ENCODE assay signal across 33 cellular contexts in genomic region chr13:112153364-112153763, GRCh38.
"Had no signal": no experiment of that assay in that cellular context is flagged by ENCODE, and none has a peak within 500 bp of the region (broad histone marks: within the 10 kb centered on the region; RNA-seq: fewer than 3 reads in every experiment).

No MANE protein-coding gene starts in this region.

- H3K4me3 Mint-ChIP-seq: activated CD4-positive, alpha-beta memory T cell treated with anti-CD3 and anti-CD28 coated beads for 36 hours; activated CD4-positive, alpha-beta T cell treated with anti-CD3 and anti-CD28 coated beads for 36 hours; activated CD4-positive, alpha-beta T cell treated with anti-CD3 and anti-CD28 coated beads, Interleukin-2, amount 10 ng/mL, durations not matched to agents 24 days and 14 days; activated CD8-positive, alpha-beta memory T cell treated with anti-CD3 and anti-CD28 coated beads, Interleukin-2, amount 10 ng/mL, durations not matched to agents 7 days and 5 days; activated CD8-positive, alpha-beta T cell treated with anti-CD3 and anti-CD28 coated beads, Interleukin-2, amount 10 ng/mL, durations not matched to agents 7 days and 5 days; activated naive CD4-positive, alpha-beta T cell treated with anti-CD3 and anti-CD28 coated beads for 36 hours; activated naive CD4-positive, alpha-beta T cell treated with anti-CD3 and anti-CD28 coated beads, Interleukin-2, amount 50 U/mL, for 24 hours; activated naive CD8-positive, alpha-beta T cell treated with anti-CD3 and anti-CD28 coated beads for 36 hours; activated naive CD8-positive, alpha-beta T cell treated with anti-CD3 and anti-CD28 coated beads, Interleukin-2, amount 50 U/mL, for 24 hours; activated T-helper 1 cell treated with anti-CD3 and anti-CD28 coated beads, Interleukin-12 subunit alpha, Interleukin-12 subunit beta, Interleukin-2, Interleukin-4 antibody, amounts not matched to agents 30 ng/mL and 10 ng/mL and 1 ng/mL, durations not matched to agents 14 hours and 24 hours and 36 hours; brain; central memory CD8-positive, alpha-beta T cell; effector memory CD8-positive, alpha-beta T cell had no signal

- H3K4me3 ChIP-seq: adrenal gland, ascending aorta, breast epithelium, cardiac muscle cell, esophagus muscularis mucosa, gastroesophageal sphincter had no signal

- H3K36me3 ChIP-seq: adrenal gland, ascending aorta, breast epithelium, cardiac muscle cell, esophagus muscularis mucosa, gastroesophageal sphincter had no signal

- H3K4me1 ChIP-seq: adrenal gland, ascending aorta, breast epithelium, esophagus muscularis mucosa, gastroesophageal sphincter had no signal

- H3K4me1 Mint-ChIP-seq: activated CD4-positive, alpha-beta T cell treated with anti-CD3 and anti-CD28 coated beads for 36 hours; activated CD4-positive, alpha-beta T cell treated with anti-CD3 and anti-CD28 coated beads, Interleukin-2, amount 10 ng/mL, durations not matched to agents 24 days and 14 days; activated CD8-positive, alpha-beta memory T cell treated with anti-CD3 and anti-CD28 coated beads, Interleukin-2, amount 10 ng/mL, durations not matched to agents 7 days and 5 days; activated naive CD4-positive, alpha-beta T cell treated with anti-CD3 and anti-CD28 coated beads, Interleukin-2, amount 50 U/mL, for 24 hours; activated naive CD8-positive, alpha-beta T cell treated with anti-CD3 and anti-CD28 coated beads for 36 hours; activated naive CD8-positive, alpha-beta T cell treated with anti-CD3 and anti-CD28 coated beads, Interleukin-2, amount 50 U/mL, for 24 hours; central memory CD8-positive, alpha-beta T cell had no signal

- H3K27ac ChIP-seq: adrenal gland, ascending aorta, breast epithelium, cardiac muscle cell, esophagus muscularis mucosa, gastroesophageal sphincter had no signal

- H3K27ac Mint-ChIP-seq: activated CD4-positive, alpha-beta memory T cell treated with anti-CD3 and anti-CD28 coated beads for 36 hours; activated CD4-positive, alpha-beta T cell treated with anti-CD3 and anti-CD28 coated beads for 36 hours; activated CD4-positive, alpha-beta T cell treated with anti-CD3 and anti-CD28 coated beads, Interleukin-2, amount 10 ng/mL, durations not matched to agents 24 days and 14 days; activated CD8-positive, alpha-beta memory T cell treated with anti-CD3 and anti-CD28 coated beads, Interleukin-2, amount 10 ng/mL, durations not matched to agents 7 days and 5 days; activated CD8-positive, alpha-beta T cell treated with anti-CD3 and anti-CD28 coated beads, Interleukin-2, amount 10 ng/mL, durations not matched to agents 7 days and 5 days; activated naive CD4-positive, alpha-beta T cell treated with anti-CD3 and anti-CD28 coated beads for 36 hours; activated naive CD4-positive, alpha-beta T cell treated with anti-CD3 and anti-CD28 coated beads, Interleukin-2, amount 50 U/mL, for 24 hours; activated naive CD8-positive, alpha-beta T cell treated with anti-CD3 and anti-CD28 coated beads for 36 hours; activated naive CD8-positive, alpha-beta T cell treated with anti-CD3 and anti-CD28 coated beads, Interleukin-2, amount 50 U/mL, for 24 hours; activated T-helper 1 cell treated with anti-CD3 and anti-CD28 coated beads, Interleukin-12 subunit alpha, Interleukin-12 subunit beta, Interleukin-2, Interleukin-4 antibody, amounts not matched to agents 30 ng/mL and 10 ng/mL and 1 ng/mL, durations not matched to agents 14 hours and 24 hours and 36 hours; activated T-helper 2 cell treated with anti-CD3 and anti-CD28 coated beads, Interferon-gamma antibody, Interleukin-2, Interleukin-4, amounts not matched to agents 10 μg/mL and 5 μg/mL and 100 μg/mL, durations not matched to agents 14 hours and 24 hours and 36 hours; effector memory CD8-positive, alpha-beta T cell had no signal

- ATAC-seq: activated CD4-positive, alpha-beta T cell treated with anti-CD3 and anti-CD28 coated beads for 36 hours; activated CD8-positive, alpha-beta memory T cell treated with anti-CD3 and anti-CD28 coated beads, Interleukin-2, amount 10 ng/mL, durations not matched to agents 7 days and 5 days; activated CD8-positive, alpha-beta T cell treated with anti-CD3 and anti-CD28 coated beads, Interleukin-2, amount 10 ng/mL, durations not matched to agents 7 days and 5 days; activated naive CD8-positive, alpha-beta T cell treated with anti-CD3 and anti-CD28 coated beads, Interleukin-2, amount 50 U/mL, for 24 hours; effector memory CD8-positive, alpha-beta T cell; gastroesophageal sphincter had no signal

- H3K27me3 ChIP-seq: adrenal gland, ascending aorta had no signal

- H3K9me3 ChIP-seq: adrenal gland, breast epithelium had no signal

- FAIRE-seq: colon had no signal

- H3K27me3 Mint-ChIP-seq: activated CD4-positive, alpha-beta T cell treated with anti-CD3 and anti-CD28 coated beads, Interleukin-2, amount 10 ng/mL, durations not matched to agents 24 days and 14 days; activated CD8-positive, alpha-beta memory T cell treated with anti-CD3 and anti-CD28 coated beads, Interleukin-2, amount 10 ng/mL, durations not matched to agents 7 days and 5 days had no signal

- H3K36me3 Mint-ChIP-seq: activated CD4-positive, alpha-beta memory T cell treated with anti-CD3 and anti-CD28 coated beads for 36 hours; activated CD8-positive, alpha-beta memory T cell treated with anti-CD3 and anti-CD28 coated beads, Interleukin-2, amount 10 ng/mL, durations not matched to agents 7 days and 5 days; activated naive CD4-positive, alpha-beta T cell treated with anti-CD3 and anti-CD28 coated beads, Interleukin-2, amount 50 U/mL, for 24 hours; activated naive CD8-positive, alpha-beta T cell treated with anti-CD3 and anti-CD28 coated beads for 36 hours had no signal

- DNase-seq: activated CD4-positive, alpha-beta memory T cell treated with anti-CD3 and anti-CD28 coated beads for 36 hours; activated CD4-positive, alpha-beta T cell treated with anti-CD3 and anti-CD28 coated beads for 36 hours; activated CD4-positive, alpha-beta T cell treated with anti-CD3 and anti-CD28 coated beads, Interleukin-2, amount 10 ng/mL, durations not matched to agents 24 days and 14 days; activated CD4-positive, CD25-positive, alpha-beta regulatory T cell; activated CD4-positive, CD25-positive, alpha-beta regulatory T cell treated with anti-CD3 and anti-CD28 coated beads, Interleukin-2, amount 50 U/mL, for 72 hours; activated CD8-positive, alpha-beta memory T cell treated with anti-CD3 and anti-CD28 coated beads, Interleukin-2, amount 10 ng/mL, durations not matched to agents 7 days and 5 days; activated CD8-positive, alpha-beta memory T cell treated with anti-CD3 and anti-CD28 coated beads, Interleukin-2, amount 50 U/mL, for 4 hours; activated CD8-positive, alpha-beta T cell treated with anti-CD3 and anti-CD28 coated beads, Interleukin-2, amount 10 ng/mL, durations not matched to agents 7 days and 5 days; activated effector memory CD4-positive, alpha-beta T cell treated with anti-CD3 and anti-CD28 coated beads, Interleukin-2, amount 50 U/mL, for 16 hours; activated naive CD4-positive, alpha-beta T cell treated with anti-CD3 and anti-CD28 coated beads for 36 hours; activated naive CD8-positive, alpha-beta T cell treated with anti-CD3 and anti-CD28 coated beads for 36 hours; activated naive CD8-positive, alpha-beta T cell treated with anti-CD3 and anti-CD28 coated beads, Interleukin-2, amount 50 U/mL, for 24 hours; activated T-cell treated with anti-CD3 and anti-CD28 coated beads, Interleukin-2, amount 50 U/mL, for 1 hour; activated T-cell treated with anti-CD3 and anti-CD28 coated beads, Interleukin-2, amount 50 U/mL, for 48 hours; adrenal gland; cortex of kidney; dermis blood vessel endothelial cell; effector CD4-positive, alpha-beta T cell; effector memory CD8-positive, alpha-beta T cell; erythroblast; foreskin melanocyte; T-helper 2 cell had no signal

- H3K9me3 Mint-ChIP-seq: central memory CD8-positive, alpha-beta T cell; effector memory CD8-positive, alpha-beta T cell had no signal
